Comparison of ENCODE assay signal across 28 cellular contexts in the genomic region with DNA sequence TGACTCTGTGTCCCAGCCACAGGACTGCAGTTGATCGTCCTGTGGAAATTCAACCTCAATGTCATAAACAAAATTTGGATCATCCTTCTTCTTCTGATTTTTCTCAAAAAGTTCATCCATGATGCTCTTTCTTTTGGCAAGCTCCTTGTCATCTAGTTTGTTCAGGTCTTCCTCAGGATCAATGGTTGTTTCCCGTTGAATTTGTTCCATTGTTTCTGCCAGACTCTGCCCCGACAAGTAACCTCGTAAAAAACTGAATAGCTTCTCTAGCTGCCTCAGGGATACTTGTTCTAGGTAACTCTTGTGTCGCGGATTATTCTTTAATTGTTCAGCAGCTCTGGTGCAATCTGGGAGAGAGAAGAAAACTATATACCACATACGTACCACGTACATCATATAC.
"Had no signal": no experiment of that assay in that cellular context is flagged by ENCODE, and none has a peak within 500 bp of the region (broad histone marks: within the 10 kb centered on the region; RNA-seq: fewer than 3 reads in every experiment).

No MANE protein-coding gene starts in this region.

- H3K27me3 ChIP-seq: gastroesophageal sphincter, heart left ventricle, hepatocyte, left lung, right atrium auricular region, stomach, thyroid gland, vagina had no signal

- DNase-seq: cortex of kidney; effector CD8-positive, alpha-beta T cell; endodermal cell; foreskin fibroblast; heart left ventricle; left cardiac atrium; left lung; mesendoderm; midbrain; naive thymus-derived CD4-positive, alpha-beta T cell; stimulated activated CD4-positive, alpha-beta T cell treated with anti-CD3 and anti-CD28 coated beads, Interleukin-12 subunit alpha, Interleukin-12 subunit beta, amount 100 ng/mL, for 4 hours; stimulated activated CD4-positive, alpha-beta T cell treated with anti-CD3 and anti-CD28 coated beads, Interleukin-1b, Interleukin-23, amount 100 ng/mL, for 48 hours; stimulated activated CD4-positive, alpha-beta T cell treated with anti-CD3 and anti-CD28 coated beads, Interleukin-4, amount 100 ng/mL, for 1 hour; stimulated activated CD8-positive, alpha-beta memory T cell treated with anti-CD3 and anti-CD28 coated beads, Interleukin-4, amount 100 ng/mL, for 48 hours; stimulated activated naive CD4-positive, alpha-beta T cell; stomach; thyroid gland; trophoblast cell had no signal

- H3K9me3 ChIP-seq: gastroesophageal sphincter, heart left ventricle, left lung, right atrium auricular region, stomach, thyroid gland, vagina had no signal

- H3K27ac Mint-ChIP-seq: endodermal cell; naive thymus-derived CD4-positive, alpha-beta T cell; nephron; neural progenitor cell; progenitor cell of endocrine pancreas had no signal

- H3K4me3 ChIP-seq: gastroesophageal sphincter, heart left ventricle, hepatocyte, left lung, neural progenitor cell, right atrium auricular region, smooth muscle cell, stomach, thyroid gland, vagina had no signal

- H3K36me3 ChIP-seq: gastroesophageal sphincter, heart left ventricle, left lung, neural progenitor cell, right atrium auricular region, stomach, thyroid gland, vagina had no signal

- ATAC-seq: gastroesophageal sphincter; heart left ventricle; left cardiac atrium; left lung; naive thymus-derived CD4-positive, alpha-beta T cell; sciatic nerve had no signal

- H3K27me3 Mint-ChIP-seq: naive thymus-derived CD4-positive, alpha-beta T cell; progenitor cell of endocrine pancreas had no signal

- H3K4me1 ChIP-seq: neural progenitor cell, parathyroid adenoma had no signal

- H3K27ac ChIP-seq: gastroesophageal sphincter, heart left ventricle, hepatocyte, neural progenitor cell, parathyroid adenoma, right atrium auricular region, stomach, thyroid gland, vagina had no signal

- H3K9me3 Mint-ChIP-seq: endodermal cell; naive thymus-derived CD4-positive, alpha-beta T cell; nephron; neural progenitor cell had no signal

- H3K4me3 Mint-ChIP-seq: endodermal cell; naive thymus-derived CD4-positive, alpha-beta T cell; nephron; neural progenitor cell had no signal
